In genomic region chr4:183960021-183960420, GRCh38 we compare ENCODE assay signal across 7 cellular contexts. TPM values are rescaled to one million over a fixed set of nuclear protein-coding genes. Genes with fewer than 3 reads are reported as not detected.
DNase-seq lines count a peak whose midpoint lies in the region; ATAC-seq and TF ChIP-seq lines count a peak whose summit lies in the region.

No MANE protein-coding gene starts in this region.

- DNase-seq in M059J (ENCODE audit: low read depth) (peak; percentile 2), right cardiac atrium (peak; percentile 72 to 84 (median 72)), HuH-7.5 (ENCODE audit: low spot score) (no peak)

- WGBS in right cardiac atrium = 36% methylated on average over 8 of the region's 8 CpGs

- no peaks in the 10 kb centered on the region for H3K36me3 ChIP-seq in subcutaneous abdominal adipose tissue (ENCODE audit: control insufficient read depth in 5 of 5, insufficient read depth in 5 of 5, low read length in 5 of 5)

- H3K27me3 ChIP-seq in right cardiac atrium (ENCODE audit: control insufficient read depth, insufficient read depth) (no peaks in the 10 kb centered on the region), subcutaneous abdominal adipose tissue (ENCODE audit: control insufficient read depth in 5 of 5, insufficient read depth in 4 of 5, low read length in 5 of 5) (no peaks in the 10 kb centered on the region)

- H3K9ac ChIP-seq in subcutaneous abdominal adipose tissue (ENCODE audit: low read length in 5 of 5) = peak overlapping the region in 1 of 5 donors; percentile 48

- no peaks in the 10 kb centered on the region for H3K9me3 ChIP-seq in right cardiac atrium (ENCODE audit: control insufficient read depth, low read length)
- no peaks in the 10 kb centered on the region for H3K9me3 ChIP-seq in subcutaneous abdominal adipose tissue (ENCODE audit: control insufficient read depth in 5 of 5, low read length in 5 of 5)

- intact Hi-C loops in right cardiac atrium (cut with DNase I) = no loop called here

- H3K4me3 ChIP-seq in right cardiac atrium (ENCODE audit: low read length) (peak overlapping the region; percentile 39), subcutaneous abdominal adipose tissue (ENCODE audit: low read depth in 1 of 5, low read length in 5 of 5) (peak overlapping the region; percentile 24 to 70 (median 52))

- H3K27ac ChIP-seq in VCaP = peak overlapping the region; percentile 74
- H3K27ac ChIP-seq in right cardiac atrium (ENCODE audit: low read length) = peak overlapping the region; percentile 43
- no peak overlapping the region for H3K27ac ChIP-seq in subcutaneous abdominal adipose tissue (ENCODE audit: low read depth, low read length)

- ATAC-seq in right cardiac atrium (peak; percentile 92 to 95), GM19455 (IDR thresholded peaks at IDR 0.05; ENCODE audit: unreplicated experiment) (no peak), GM18498 (IDR thresholded peaks at IDR 0.05; ENCODE audit: unreplicated experiment) (no peak)

- TF ChIP-seq CTCF in VCaP (conservative IDR thresholded peaks at IDR 0.05) = no peak

- H3K4me1 ChIP-seq in right cardiac atrium (ENCODE audit: control insufficient read depth, insufficient read depth, low read length) = peaks cover 3% of the 10 kb centered on the region
- H3K4me1 ChIP-seq in subcutaneous abdominal adipose tissue (ENCODE audit: control insufficient read depth in 5 of 5, insufficient read depth in 5 of 5, low read length in 5 of 5) = peaks cover 3 to 17% (median 13%) of the 10 kb centered on the region in 5 donors

RNA-seq across cellular contexts. Expression of gene STOX2, which starts 54.9 kb away (rescaled TPM):
- under 0.01 and 0.20 TPM in 2 replicates for total RNA-seq in M059J (2014; rRNA removed; shearing (Covaris generic))
- total RNA-seq in right cardiac atrium = 10 to 100 TPM; 12.8 to 19.1 (median 17.3) TPM
- polyA plus RNA-seq in right cardiac atrium = 2.5 TPM

Comparison
In these comparisons a context has a peak if more than half of its experiments do, and no peak if none do; other contexts are left out.
1. ATAC-seq: peak in right cardiac atrium (2 of 2); none in GM19455 (single experiment) and GM18498 (single experiment).
2. RNA of gene STOX2, which starts 54.9 kb away (total RNA-seq): 12.8 to 19.1 TPM in right cardiac atrium; under 0.01 to 0.20 TPM in M059J; every median in the first group is over 10 times any median in the second.